In the genomic region with DNA sequence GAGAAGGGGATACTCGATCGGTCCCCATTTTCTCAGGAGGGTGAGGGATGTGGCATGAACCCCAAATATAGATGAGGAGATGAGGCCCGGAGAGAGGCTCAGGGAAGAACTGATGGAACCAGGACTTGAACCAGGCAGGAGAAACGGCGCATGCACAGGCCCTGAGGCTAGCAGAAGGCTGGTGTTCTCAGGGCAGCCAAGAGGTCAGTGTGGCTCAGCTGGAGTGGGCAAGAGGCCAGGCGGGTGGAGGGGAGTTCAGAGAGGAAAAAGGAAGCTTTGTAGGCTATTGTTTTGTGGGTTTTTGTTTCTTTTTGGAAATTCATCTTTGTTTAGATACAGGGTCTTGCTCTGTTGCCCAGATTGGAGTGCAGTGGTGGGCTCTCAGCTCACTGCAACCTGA, we compare ENCODE assay signal across 17 cellular contexts.
A peak's percentile ranks its signal among the peaks of the same experiment; 100 is the strongest.
DNase-seq lines count a peak whose midpoint lies in the region; ATAC-seq and TF ChIP-seq lines count a peak whose summit lies in the region.
"Had no signal": no experiment of that assay in that cellular context is flagged by ENCODE, and none has a peak within 500 bp of the region (broad histone marks: within the 10 kb centered on the region; RNA-seq: fewer than 3 reads in every experiment).

No MANE protein-coding gene starts in this region.

- no peak for TF ChIP-seq CTCF in psoas muscle (IDR thresholded peaks at IDR 0.05)

- H3K4me3 ChIP-seq in psoas muscle, result no peak overlapping the region
- H3K4me3 ChIP-seq: BLaER1 treated with 17β-estradiol and CSF1 and Interleukin-3, amounts not matched to agents 10 nM and 100 nM; esophagus muscularis mucosa had no signal

- WGBS in psoas muscle, 3 donors, result 57 to 70% (median 68%) methylated on average over 6 of the region's 6 CpGs

- H3K27ac Mint-ChIP-seq in activated naive CD4-positive, alpha-beta T cell treated with anti-CD3 and anti-CD28 coated beads, Interleukin-2, amount 50 U/mL, for 72 hours, result no peak overlapping the region
- H3K27ac Mint-ChIP-seq: activated CD8-positive, alpha-beta T cell treated with anti-CD3 and anti-CD28 coated beads, Interleukin-2, amount 10 ng/mL, durations not matched to agents 7 days and 5 days; IgD-negative memory B cell; stimulated activated naive CD8-positive, alpha-beta T cell treated with anti-CD3 and anti-CD28 coated beads, Interleukin-15, Interleukin-2, amounts not matched to agents 100 ng/mL and 50 ng/mL, for 24 hours had no signal

- H3K27me3 ChIP-seq in psoas muscle (ENCODE audit: insufficient read depth in 3 of 3, low read length in 2 of 3), result peaks cover 0 to 4% (median 0%) of the 10 kb centered on the region in 3 donors
- H3K27me3 ChIP-seq: BLaER1 treated with 17β-estradiol and CSF1 and Interleukin-3, amounts not matched to agents 10 nM and 100 nM had no signal

- no peaks in the 10 kb centered on the region for H3K4me1 ChIP-seq in psoas muscle
- H3K4me1 ChIP-seq: esophagus muscularis mucosa had no signal

- H3K27ac ChIP-seq in cingulate gyrus (ENCODE audit: low read depth, low read length) (peak overlapping the region; percentile 90), psoas muscle (no peak overlapping the region)
- H3K27ac ChIP-seq: BLaER1 treated with 17β-estradiol and CSF1 and Interleukin-3, amounts not matched to agents 10 nM and 100 nM; esophagus muscularis mucosa had no signal

- intact Hi-C loops in psoas muscle (cut with DNase I), result no loop called here

- H3K36me3 Mint-ChIP-seq in activated naive CD4-positive, alpha-beta T cell treated with anti-CD3 and anti-CD28 coated beads, Interleukin-2, amount 50 U/mL, for 72 hours, result no peaks in the 10 kb centered on the region
- H3K36me3 Mint-ChIP-seq: IgD-negative memory B cell had no signal

- ATAC-seq in psoas muscle, result no peak
- no peak for ATAC-seq in activated naive CD4-positive, alpha-beta T cell treated with anti-CD3 and anti-CD28 coated beads, Interleukin-2, amount 50 U/mL, for 72 hours
- ATAC-seq: activated CD8-positive, alpha-beta T cell treated with anti-CD3 and anti-CD28 coated beads, Interleukin-2, amount 10 ng/mL, durations not matched to agents 7 days and 5 days had no signal

- no peaks in the 10 kb centered on the region for H3K36me3 ChIP-seq in psoas muscle (ENCODE audit: insufficient read depth in 1 of 2, low read depth in 1 of 2)
- H3K36me3 ChIP-seq: BLaER1 treated with 17β-estradiol and CSF1 and Interleukin-3, amounts not matched to agents 10 nM and 100 nM; esophagus muscularis mucosa had no signal

- H3K9me3 ChIP-seq in psoas muscle, result no peaks in the 10 kb centered on the region
- H3K9me3 ChIP-seq: esophagus muscularis mucosa had no signal

- H3K9me3 Mint-ChIP-seq in activated naive CD4-positive, alpha-beta T cell treated with anti-CD3 and anti-CD28 coated beads, Interleukin-2, amount 50 U/mL, for 72 hours, result no peaks in the 10 kb centered on the region
- H3K9me3 Mint-ChIP-seq: stimulated activated naive CD8-positive, alpha-beta T cell treated with anti-CD3 and anti-CD28 coated beads, Interleukin-15, Interleukin-2, amounts not matched to agents 100 ng/mL and 50 ng/mL, for 24 hours had no signal

- peak; percentile 14 for DNase-seq in NCI-H146 (lab: John Stamatoyannopoulos, UW)
- DNase-seq in iris pigment epithelial cell (ENCODE audit: low read depth), result peak; percentile 36
- DNase-seq in psoas muscle, result peak; percentile 54 to 71
- no peak for DNase-seq in activated naive CD4-positive, alpha-beta T cell treated with anti-CD3 and anti-CD28 coated beads, Interleukin-2, amount 50 U/mL, for 72 hours (ENCODE audit: low spot score in 2 of 2)
- no peak for DNase-seq in hepatic stellate cell (ENCODE audit: low spot score)
- DNase-seq in GDM1 (lab: John Stamatoyannopoulos, UW), result no peak
- DNase-seq in kidney glomerular epithelial cell (lab: John Stamatoyannopoulos, UW), result no peak
- DNase-seq: activated CD8-positive, alpha-beta T cell treated with anti-CD3 and anti-CD28 coated beads, Interleukin-2, amount 10 ng/mL, durations not matched to agents 7 days and 5 days; activated effector memory CD4-positive, alpha-beta T cell treated with anti-CD3 and anti-CD28 coated beads, Interleukin-2, amount 50 U/mL, for 16 hours; central memory CD4-positive, alpha-beta T cell; NCI-H1436; SHP77 had no signal

Comparison
In these comparisons a context has a peak if more than half of its experiments do, and no peak if none do; other contexts are left out.
1. DNase-seq: peak in NCI-H146 (single experiment), iris pigment epithelial cell (single experiment) and psoas muscle (2 of 2); none in activated naive CD4-positive, alpha-beta T cell treated with anti-CD3 and anti-CD28 coated beads, Interleukin-2, amount 50 U/mL, for 72 hours (0 of 2), hepatic stellate cell (single experiment), GDM1 (single experiment) and kidney glomerular epithelial cell (single experiment).